Comparison of ENCODE assay signal across 8 cellular contexts in the genomic region with DNA sequence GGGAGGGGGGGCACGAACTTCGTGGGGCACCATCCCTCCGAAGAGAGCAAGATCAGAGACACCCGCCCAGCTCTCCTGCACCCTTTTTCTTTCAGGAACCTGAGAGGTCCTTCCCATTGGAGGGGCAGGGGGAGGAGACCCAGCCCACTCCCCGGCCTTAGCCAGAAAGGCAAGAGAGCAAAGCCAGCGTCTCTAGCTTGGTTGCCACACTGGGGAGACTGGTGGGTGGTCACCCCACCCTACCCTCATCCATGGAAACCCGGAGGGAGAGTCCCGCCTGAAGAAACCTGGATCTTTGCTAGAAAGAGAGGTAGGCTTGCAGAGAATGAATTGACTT. TPM values are rescaled to one million over a fixed set of nuclear protein-coding genes. Genes with fewer than 3 reads are reported as not detected.
DNase-seq lines count a peak whose midpoint lies in the region; ATAC-seq and TF ChIP-seq lines count a peak whose summit lies in the region.

No MANE protein-coding gene starts in this region.

- H3K36me3 ChIP-seq in breast epithelium (no peaks in the 10 kb centered on the region), lung (ENCODE audit: control insufficient read depth in 2 of 2, insufficient read depth in 2 of 2, low read length in 2 of 2) (no peaks in the 10 kb centered on the region), uterus (no peaks in the 10 kb centered on the region)

- H3K4me3 ChIP-seq in breast epithelium (peak overlapping the region; percentile 60 to 69 (median 63)), lung (peak overlapping the region; percentile 51), uterus (peak overlapping the region; percentile 61 to 63)

- intact Hi-C loops in breast epithelium (cut with DNase I; ENCODE audit: low total_unique reads) (loop anchor here (5.0 kb wide), 1 partner anchor 55 kb away; no protein-coding TSS in a partner anchor), uterus (cut with DNase I; ENCODE audit: low total_unique reads) (loop anchor here (5.0 kb wide), 3 partner anchors 65 to 120 kb away; no protein-coding TSS in a partner anchor)

- ATAC-seq in lung (ENCODE audit: insufficient read depth, low FRiP score) = peak; percentile 7

- no peak for TF ChIP-seq EP300 in Ishikawa (IDR thresholded peaks at IDR 0.05; ENCODE audit: borderline replicate concordance)

- no peak for TF ChIP-seq CTCF in breast epithelium (IDR thresholded peaks at IDR 0.05)
- no peak for TF ChIP-seq CTCF in lung (IDR thresholded peaks at IDR 0.05; ENCODE audit: control extremely low read depth, extremely low read depth)
- no peak for TF ChIP-seq CTCF in uterus (IDR thresholded peaks at IDR 0.05)

- peaks cover 4% of the 10 kb centered on the region in 2 donors for H3K4me1 ChIP-seq in breast epithelium
- peaks cover 16 to 19% of the 10 kb centered on the region in 2 donors for H3K4me1 ChIP-seq in lung (ENCODE audit: control insufficient read depth in 2 of 2, insufficient read depth in 2 of 2, low read length in 2 of 2)
- H3K4me1 ChIP-seq in uterus = peaks cover 0 to 10% of the 10 kb centered on the region in 2 donors

- H3K27me3 ChIP-seq in breast epithelium (no peaks in the 10 kb centered on the region), lung (ENCODE audit: control insufficient read depth, insufficient read depth) (no peaks in the 10 kb centered on the region), uterus (no peaks in the 10 kb centered on the region)

- H3K27ac ChIP-seq in breast epithelium = peak overlapping the region; percentile 85 to 87
- peak overlapping the region; percentile 85 to 96 for H3K27ac ChIP-seq in lung (ENCODE audit: low read depth in 1 of 2, low read length in 1 of 2)
- peak overlapping the region; percentile 94 to 98 for H3K27ac ChIP-seq in uterus

- no peaks in the 10 kb centered on the region for H3K9me3 ChIP-seq in breast epithelium
- H3K9me3 ChIP-seq in lung (ENCODE audit: control insufficient read depth in 2 of 2, insufficient read depth in 1 of 2, low read length in 1 of 2) = no peaks in the 10 kb centered on the region
- no peaks in the 10 kb centered on the region for H3K9me3 ChIP-seq in uterus

- TF ChIP-seq POLR2A in breast epithelium (IDR thresholded peaks at IDR 0.05) (no peak), uterus (IDR thresholded peaks at IDR 0.05) (peak in 1 of 2 donors; percentile 51)

- WGBS in lung, 2 donors = 0% methylated on average over 8 of the region's 8 CpGs

- peak; percentile 35 for DNase-seq in AG08395 (ENCODE audit: low spot score)
- DNase-seq in breast epithelium (ENCODE audit: low spot score in 2 of 2) = no peak
- no peak for DNase-seq in lung (ENCODE audit: low spot score)
- DNase-seq in uterus = no peak
- no peak for DNase-seq in stimulated activated CD4-positive, alpha-beta T cell treated with anti-CD3 and anti-CD28 coated beads, Interleukin-1b, Interleukin-23, amount 100 ng/mL, for 48 hours
- DNase-seq in midbrain (lab: John Stamatoyannopoulos, UW) = no peak
- no peak for DNase-seq in NOMO-1 treated with dmso at 0.1 percent for 144 hours (lab: John Stamatoyannopoulos, UW; ENCODE audit: unreplicated experiment)

- no peak for TF ChIP-seq RAD21 in Ishikawa (IDR thresholded peaks at IDR 0.05; ENCODE audit: low read depth)

TF ChIP-seq in Ishikawa, 13 proteins besides CTCF, POLR2A, EP300 and RAD21:
- TF ChIP-seq CREB1 (IDR thresholded peaks at IDR 0.05; ENCODE audit: low read depth) (no peak), TCF12 (IDR thresholded peaks at IDR 0.05; ENCODE audit: low read depth) (0 out of 2 replicates have a peak, but pooled peaks have one; percentile 21), ZBTB7A (IDR thresholded peaks at IDR 0.05; ENCODE audit: low read depth) (peak; percentile 72)
- TF ChIP-seq, protein P1, sequence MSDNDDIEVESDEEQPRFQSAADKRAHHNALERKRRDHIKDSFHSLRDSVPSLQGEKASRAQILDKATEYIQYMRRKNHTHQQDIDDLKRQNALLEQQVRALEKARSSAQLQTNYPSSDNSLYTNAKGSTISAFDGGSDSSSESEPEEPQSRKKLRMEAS (IDR thresholded peaks at IDR 0.05) = no peak

RNA-seq across cellular contexts. Expression of gene ATP2B4, which starts 0.2 kb away (rescaled TPM):
- 10 to 100 TPM; 55.7 to 97.1 (median 59.1) TPM for total RNA-seq in breast epithelium
- total RNA-seq in lung = 100 to 1,000 TPM in 1 of 2 donors, 10 to 100 TPM in 1; 99.6 to 145 TPM
- polyA plus RNA-seq in lung = 10 to 100 TPM; 35.9 to 53.1 TPM
- 100 to 1,000 TPM in 3 of 4 donors, 10 to 100 TPM in 1; 82.6 to 464 (median 215) TPM for total RNA-seq in uterus
